8 cellular contexts compared by ENCODE assay signal in genomic region chr4:109912706-109913621, GRCh38. TPM values are rescaled to one million over a fixed set of nuclear protein-coding genes. Genes with fewer than 3 reads are reported as not detected.
DNase-seq lines count a peak whose midpoint lies in the region; ATAC-seq and TF ChIP-seq lines count a peak whose summit lies in the region.
"Had no signal": no experiment of that assay in that cellular context is flagged by ENCODE, and none has a peak within 500 bp of the region (broad histone marks: within the 10 kb centered on the region; RNA-seq: fewer than 3 reads in every experiment).

Gene EGF (plus strand): TSS chr4:109912883. CDS start chr4:109913336, 453 bp downstream.

- no peaks in the 10 kb centered on the region for H3K27me3 ChIP-seq in hepatocyte
- no peaks in the 10 kb centered on the region for H3K27me3 ChIP-seq in right lobe of liver

- intact Hi-C loops in right lobe of liver (cut with DNase I): no loop called here

- H3K79me2 ChIP-seq in hepatocyte: no peaks in the 10 kb centered on the region

- H4K20me1 ChIP-seq in hepatocyte (ENCODE audit: insufficient read depth, poor library complexity, severe bottlenecking): no peaks in the 10 kb centered on the region

- H3K4me1 ChIP-seq in hepatocyte (ENCODE audit: insufficient read depth): peaks cover 14% of the 10 kb centered on the region
- H3K4me1 ChIP-seq in right lobe of liver: no peaks in the 10 kb centered on the region

- peak within 1 kb of the TSS; percentile 60 for H3K4me2 ChIP-seq in hepatocyte

- no peak for ATAC-seq in right lobe of liver
- ATAC-seq in HG03095 (IDR thresholded peaks at IDR 0.05; ENCODE audit: unreplicated experiment): no peak

- no peaks in the 10 kb centered on the region for H3K36me3 ChIP-seq in hepatocyte (replicated peaks; ENCODE audit: insufficient read depth, low read depth)
- no peaks in the 10 kb centered on the region for H3K36me3 ChIP-seq in right lobe of liver

- TF ChIP-seq CTCF in HFF-Myc (IDR thresholded peaks at IDR 0.05; ENCODE audit: low read depth, low read length, missing control alignments): no peak
- no peak for TF ChIP-seq CTCF in hepatocyte (IDR thresholded peaks at IDR 0.05; ENCODE audit: poor library complexity)
- TF ChIP-seq CTCF in right lobe of liver (IDR thresholded peaks at IDR 0.05): no peak

- TF ChIP-seq POLR2A in right lobe of liver (IDR thresholded peaks at IDR 0.05): no peak

- DNase-seq in HFF-Myc (ENCODE audit: extremely low read depth, low read depth) (peak; percentile 24), UCSD-AML1 (lab: John Stamatoyannopoulos, UW; ENCODE audit: unreplicated experiment) (peak; percentile 20), hepatocyte (ENCODE audit: low spot score) (peak; percentile 64), stromal cell of bone marrow (ENCODE audit: low read depth) (peak; percentile 43), right lobe of liver (no peak), NCI-H345 (lab: John Stamatoyannopoulos, UW) (no peak)
- DNase-seq: NCI-H526 had no signal

- H3K4me3 ChIP-seq in HFF-Myc (replicated peaks; ENCODE audit: low read depth, low read length) (no peak within 1 kb of the TSS), hepatocyte (no peak within 1 kb of the TSS), right lobe of liver (no peak within 1 kb of the TSS)

- peak within 1 kb of the TSS; percentile 87 for H3K27ac ChIP-seq in hepatocyte
- no peak within 1 kb of the TSS for H3K27ac ChIP-seq in right lobe of liver

- no peaks in the 10 kb centered on the region for H3K9me2 ChIP-seq in hepatocyte (replicated peaks; ENCODE audit: insufficient read depth)

- peak within 1 kb of the TSS; percentile 41 for H2AFZ ChIP-seq in hepatocyte

- WGBS in hepatocyte (ENCODE audit: low lambda C conversion rate, missing lambda C conversion rate): 39% methylated on average over 9 of the region's 9 CpGs
- WGBS in right lobe of liver (ENCODE audit: insufficient coverage, low coverage, low lambda C conversion rate, missing lambda C conversion rate): 61% methylated on average over 8 of the region's 9 CpGs

- no peaks in the 10 kb centered on the region for H3K9me3 ChIP-seq in hepatocyte (ENCODE audit: low read depth)
- no peaks in the 10 kb centered on the region for H3K9me3 ChIP-seq in right lobe of liver

RNA-seq across cellular contexts. Expression of gene EGF, which starts in this region (rescaled TPM):
- total RNA-seq in hepatocyte: 13.0 and 18.0 TPM in 2 replicates
- polyA plus RNA-seq in hepatocyte: 3.2 and 5.0 TPM in 2 replicates
- total RNA-seq in right lobe of liver: not detected

Comparison
In these comparisons a context has a peak if more than half of its experiments do, and no peak if none do; other contexts are left out.
1. RNA of gene EGF (total RNA-seq): 13.0 to 18.0 TPM in hepatocyte; not detected in right lobe of liver; every median in the first group is over 10 times any median in the second.
2. DNase-seq: peak in HFF-Myc (single experiment), UCSD-AML1 (single experiment), hepatocyte (single experiment) and stromal cell of bone marrow (single experiment); none in right lobe of liver (0 of 3) and NCI-H345 (single experiment).